16 cellular contexts compared by ENCODE assay signal in the genomic region with DNA sequence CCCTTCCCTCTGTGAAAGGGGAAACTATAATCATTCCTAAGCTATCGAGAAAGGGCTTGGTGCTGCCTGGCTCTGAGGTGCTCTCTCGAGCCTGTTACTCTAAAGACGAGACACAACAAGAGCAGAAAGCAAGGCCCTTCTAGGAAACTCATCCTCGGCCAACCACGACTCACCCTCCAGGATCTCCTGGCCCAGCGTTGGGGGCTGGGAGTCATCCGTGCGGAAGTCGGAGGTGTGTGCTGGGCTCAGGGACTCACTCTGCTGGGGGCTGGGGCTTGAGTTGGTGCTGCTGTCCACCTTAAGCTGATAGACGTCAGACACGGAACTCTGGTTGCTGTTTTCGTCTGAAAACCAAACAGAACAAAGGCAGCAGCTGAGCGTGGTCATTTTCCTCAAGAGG. TPM values are rescaled to one million over a fixed set of nuclear protein-coding genes. Genes with fewer than 3 reads are reported as not detected.
DNase-seq lines count a peak whose midpoint lies in the region; ATAC-seq and TF ChIP-seq lines count a peak whose summit lies in the region.
"Had no signal": no experiment of that assay in that cellular context is flagged by ENCODE, and none has a peak within 500 bp of the region (broad histone marks: within the 10 kb centered on the region; RNA-seq: fewer than 3 reads in every experiment).

No MANE protein-coding gene starts in this region.

- DNase-seq in SK-N-SH = peak; percentile 13
- DNase-seq in endodermal cell = no peak
- DNase-seq in neuronal stem cell (ENCODE audit: low spot score) = no peak
- no peak for DNase-seq in LoVo (ENCODE audit: low spot score)
- DNase-seq in DMS53 treated with DMSO at 0.1 percent for 48 hours (lab: John Stamatoyannopoulos, UW; ENCODE audit: unreplicated experiment) = no peak
- DNase-seq: CD4-positive, alpha-beta memory T cell; DMS153; DMS79 treated with DMSO at 0.1 percent for 48 hours; GF-D8; GM23248 had no signal

- H2AFZ ChIP-seq in SK-N-SH (ENCODE audit: low read depth) (no peak overlapping the region), neuronal stem cell (ENCODE audit: low read length) (no peak overlapping the region)
- H2AFZ ChIP-seq: GM23248 had no signal

- H3K27me3 ChIP-seq in SK-N-SH (ENCODE audit: insufficient read depth) (no peaks in the 10 kb centered on the region), endodermal cell (ENCODE audit: control insufficient read depth, insufficient read depth, low read length, poor library complexity, severe bottlenecking) (no peaks in the 10 kb centered on the region), neuronal stem cell (ENCODE audit: control insufficient read depth in 3 of 3, insufficient read depth in 3 of 3, low read depth in 1 of 3, low read length in 3 of 3) (no peaks in the 10 kb centered on the region)
- H3K27me3 ChIP-seq: BLaER1 had no signal

- TF ChIP-seq RAD21 in SK-N-SH (IDR thresholded peaks at IDR 0.05; ENCODE audit: low read length) = no peak

- no peak overlapping the region for H3K9ac ChIP-seq in SK-N-SH
- H3K9ac ChIP-seq in endodermal cell (ENCODE audit: extremely low read depth, low read length, poor library complexity, severe bottlenecking) = no peak overlapping the region
- peak overlapping the region; percentile 4 for H3K9ac ChIP-seq in neuronal stem cell (ENCODE audit: low read depth, low read length, poor library complexity)
- H3K9ac ChIP-seq: BLaER1, GM23248 had no signal

- H3K79me1 ChIP-seq in neuronal stem cell (ENCODE audit: low read depth, low read length) = peaks cover 2% of the 10 kb centered on the region

- H3K4me1 Mint-ChIP-seq in endodermal cell = no peaks in the 10 kb centered on the region
- H3K4me1 Mint-ChIP-seq: CD14-positive monocyte had no signal

- no peak overlapping the region for H2BK120ac ChIP-seq in neuronal stem cell (ENCODE audit: low read depth, low read length)

- H3K4me3 Mint-ChIP-seq in endodermal cell = no peak overlapping the region
- H3K4me3 Mint-ChIP-seq: CD14-positive monocyte; CD4-positive, alpha-beta memory T cell had no signal

- H3K36me3 Mint-ChIP-seq in endodermal cell (ENCODE audit: low read depth) = peaks cover 70% of the 10 kb centered on the region

- peaks cover 8% of the 10 kb centered on the region; the same call in 1 of the 2 replicates for H4K20me1 ChIP-seq in SK-N-SH (ENCODE audit: insufficient read depth)

- no peak overlapping the region for H3K18ac ChIP-seq in neuronal stem cell (ENCODE audit: low read length)

- peak overlapping the region; percentile 35 for H3K27ac Mint-ChIP-seq in endodermal cell
- H3K27ac Mint-ChIP-seq: CD4-positive, alpha-beta memory T cell had no signal

- H3F3A ChIP-seq in SK-N-SH (replicated peaks; ENCODE audit: insufficient read depth) = no peaks in the 10 kb centered on the region

- no peaks in the 10 kb centered on the region for H3K9me3 Mint-ChIP-seq in endodermal cell
- H3K9me3 Mint-ChIP-seq: CD14-positive monocyte; CD4-positive, alpha-beta memory T cell had no signal

- H3K79me2 ChIP-seq in SK-N-SH (ENCODE audit: insufficient read depth) = peaks cover 51% of the 10 kb centered on the region

- no peak for TF ChIP-seq POLR2A in GM18505 (IDR thresholded peaks at IDR 0.05; ENCODE audit: borderline replicate concordance, extremely low read depth, insufficient read depth, insufficient read length)

- peaks cover 52 to 70% of the 10 kb centered on the region in 2 experiments for H3K36me3 ChIP-seq in SK-N-SH (replicated peaks in 1 of 2; ENCODE audit: control insufficient read depth in 1 of 2, insufficient read depth in 2 of 2, low read length in 1 of 2)
- H3K36me3 ChIP-seq in endodermal cell (ENCODE audit: control insufficient read depth, insufficient read depth, low read length) = peaks cover 65% of the 10 kb centered on the region
- H3K36me3 ChIP-seq in neuronal stem cell (replicated peaks in 1 of 2; ENCODE audit: control insufficient read depth in 2 of 2, insufficient read depth in 2 of 2, low read length in 2 of 2) = peaks cover 42 to 78% of the 10 kb centered on the region in 2 donors

- no peak overlapping the region for H2AK5ac ChIP-seq in neuronal stem cell (ENCODE audit: low read depth, low read length)

- no peak overlapping the region for H3K23ac ChIP-seq in neuronal stem cell (ENCODE audit: low read depth, low read length, poor library complexity)

- no peak overlapping the region for H3K4me2 ChIP-seq in SK-N-SH
- H3K4me2 ChIP-seq in neuronal stem cell (ENCODE audit: insufficient read depth, low read length, poor library complexity, severe bottlenecking) = no peak overlapping the region
- H3K4me2 ChIP-seq: BLaER1 had no signal

- no peak overlapping the region for H3K14ac ChIP-seq in neuronal stem cell (ENCODE audit: low read length)

- H3K4ac ChIP-seq in neuronal stem cell (ENCODE audit: low read length) = no peak overlapping the region

- H2BK15ac ChIP-seq in neuronal stem cell (ENCODE audit: low read length) = no peak overlapping the region

- H3K27ac ChIP-seq in SK-N-SH (ENCODE audit: low read depth in 2 of 2, low read length in 1 of 2) (no peak overlapping the region), endodermal cell (ENCODE audit: low read depth, low read length) (no peak overlapping the region), neuronal stem cell (replicated peaks; ENCODE audit: low read length) (no peak overlapping the region)
- H3K27ac ChIP-seq: 22Rv1, BLaER1, GM23248 had no signal

- POLR2A ChIA-PET in SK-N-SH (lab: Yijun Ruan, JAX) = interaction anchor here (1.5 kb wide), 1 partner anchor 17 kb away, joined by 5 read pairs; a partner anchor contains a TSS

- no peak overlapping the region for H3K4me3 ChIP-seq in SK-N-SH (ENCODE audit: low read depth in 2 of 2, low read length in 1 of 2)
- H3K4me3 ChIP-seq in endodermal cell (ENCODE audit: low read length) = no peak overlapping the region
- no peak overlapping the region for H3K4me3 ChIP-seq in neuronal stem cell (ENCODE audit: low read length in 2 of 2)
- H3K4me3 ChIP-seq: BLaER1, GM23248, HAP-1 had no signal

- no peaks in the 10 kb centered on the region for H3K9me2 ChIP-seq in SK-N-SH

- CTCF ChIA-PET in SK-N-SH (lab: Yijun Ruan, JAX) = no interaction called here

- no peak for TF ChIP-seq EP300 in SK-N-SH (IDR thresholded peaks at IDR 0.05; ENCODE audit: borderline replicate concordance in 1 of 2, low read depth in 1 of 2, low read length in 1 of 2)

- 91% methylated on average over 13 of the region's 13 CpGs for WGBS in SK-N-SH (ENCODE audit: low lambda C conversion rate)
- WGBS in endodermal cell (ENCODE audit: insufficient coverage in 1 of 2, insufficient read length in 1 of 2), 2 experiments = 88 to 94% methylated on average over 13 of the region's 13 CpGs
- no CpG with 5 or more reads among the region's 13 CpGs for WGBS in neuronal stem cell (ENCODE audit: extremely low coverage in 2 of 2, insufficient read length in 2 of 2, insufficient replicate concordance in 1 of 2), 2 donors

- TF ChIP-seq CTCF in SK-N-SH (IDR thresholded peaks at IDR 0.05) (no peak), endodermal cell (conservative IDR thresholded peaks at IDR 0.05) (no peak)

- no peaks in the 10 kb centered on the region for H3K27me3 Mint-ChIP-seq in endodermal cell (ENCODE audit: insufficient read depth)
- H3K27me3 Mint-ChIP-seq: CD4-positive, alpha-beta memory T cell had no signal

- no peak overlapping the region for H4K8ac ChIP-seq in neuronal stem cell (ENCODE audit: low read depth, low read length)

- H2BK5ac ChIP-seq in neuronal stem cell (ENCODE audit: low read length) = no peak overlapping the region

- H3K4me1 ChIP-seq in SK-N-SH (ENCODE audit: control insufficient read depth in 1 of 2, insufficient read depth in 2 of 2, low read depth in 1 of 2, low read length in 1 of 2) (no peaks in the 10 kb centered on the region), endodermal cell (ENCODE audit: control insufficient read depth, insufficient read depth, low read length) (no peaks in the 10 kb centered on the region), neuronal stem cell (ENCODE audit: control insufficient read depth in 2 of 2, insufficient read depth in 1 of 2, low read depth in 1 of 2, low read length in 2 of 2) (no peaks in the 10 kb centered on the region)
- H3K4me1 ChIP-seq: BLaER1, HAP-1 had no signal

- no peak overlapping the region for H2BK12ac ChIP-seq in neuronal stem cell (ENCODE audit: low read length)

- H4K91ac ChIP-seq in neuronal stem cell (ENCODE audit: low read depth, low read length, poor library complexity) = no peak overlapping the region

- H3K9me3 ChIP-seq in SK-N-SH (no peaks in the 10 kb centered on the region), endodermal cell (ENCODE audit: control insufficient read depth, low read length) (no peaks in the 10 kb centered on the region), neuronal stem cell (replicated peaks in 1 of 2; ENCODE audit: control insufficient read depth in 2 of 2, insufficient read depth in 1 of 2, low read depth in 1 of 2, low read length in 2 of 2) (no peaks in the 10 kb centered on the region)
- H3K9me3 ChIP-seq: BLaER1, HAP-1 had no signal

- ATAC-seq in SK-N-SH treated with all-trans-retinoic acid at 6 μM for 48 hours (no peak), GM18505 (IDR thresholded peaks at IDR 0.05; ENCODE audit: unreplicated experiment) (no peak)

TF ChIP-seq in SK-N-SH, 30 proteins besides CTCF, POLR2A, EP300 and RAD21 (continues in another document):
- TF ChIP-seq CHD2 (IDR thresholded peaks at IDR 0.05; ENCODE audit: low read length, partially characterized antibody) = no peak
- no peak for TF ChIP-seq ELF1 (IDR thresholded peaks at IDR 0.05)

TF ChIP-seq in SK-N-SH treated with all-trans-retinoic acid at 6 μM for 48 hours, 23 proteins besides CTCF, POLR2A, EP300 and RAD21 (continues in another document):
- no peak for TF ChIP-seq SNAI2 (CRISPR knock-in tag; IDR thresholded peaks at IDR 0.05)
- TF ChIP-seq ZNF8 (CRISPR knock-in tag; IDR thresholded peaks at IDR 0.05) = no peak

RNA-seq across cellular contexts. Expression of a gene that starts 17.6 kb away (rescaled TPM):
- polyA plus RNA-seq in SK-N-SH (2012; rRNA removed) = 19.7 and 20.9 TPM in 2 replicates
- 27.7 and 28.8 TPM in 2 replicates for polyA plus RNA-seq in SK-N-SH (2012; cell fraction: cytosol; rRNA removed)
- 22.7 and 29.4 TPM in 2 replicates for polyA plus RNA-seq in SK-N-SH (2012; cell fraction: nucleus; rRNA removed)
- 10 to 100 TPM; 66.4 to 72.1 TPM for total RNA-seq in endodermal cell
- 66.2 TPM for polyA plus RNA-seq in endodermal cell (2013, experiment 1 of 2)
- polyA plus RNA-seq in endodermal cell (2013, experiment 2 of 2) = 64.1 TPM
- polyA plus RNA-seq in neuronal stem cell (2013, experiment 1 of 2) = 47.6 TPM
- polyA plus RNA-seq in neuronal stem cell (2013, experiment 2 of 2) = 47.3 TPM

RNA-seq across cellular contexts. Expression of a gene that starts 17.8 kb away (rescaled TPM):
- polyA plus RNA-seq in SK-N-SH (2012; rRNA removed) = 107 and 114 TPM in 2 replicates
- polyA plus RNA-seq in SK-N-SH (2012; cell fraction: cytosol; rRNA removed) = 89.6 and 97.3 TPM in 2 replicates
- 64.0 and 86.4 TPM in 2 replicates for polyA plus RNA-seq in SK-N-SH (2012; cell fraction: nucleus; rRNA removed)
- 10 to 100 TPM; 31.0 to 37.7 TPM for total RNA-seq in endodermal cell
- polyA plus RNA-seq in endodermal cell (2013, experiment 1 of 2) = 36.9 TPM
- polyA plus RNA-seq in endodermal cell (2013, experiment 2 of 2) = 33.5 TPM
- 49.2 TPM for polyA plus RNA-seq in neuronal stem cell (2013, experiment 1 of 2)
- 49.9 TPM for polyA plus RNA-seq in neuronal stem cell (2013, experiment 2 of 2)

RNA-seq across cellular contexts. Expression of a gene that starts 38.7 kb away (rescaled TPM):
- 45.5 and 63.6 TPM in 2 replicates for polyA plus RNA-seq in SK-N-SH (2012; rRNA removed)
- 21.7 and 40.1 TPM in 2 replicates for polyA plus RNA-seq in SK-N-SH (2012; cell fraction: cytosol; rRNA removed)
- polyA plus RNA-seq in SK-N-SH (2012; cell fraction: nucleus; rRNA removed) = 59.0 and 76.7 TPM in 2 replicates
- total RNA-seq in endodermal cell = 10 to 100 TPM; 55.7 to 59.7 TPM
- 43.4 TPM for polyA plus RNA-seq in endodermal cell (2013, experiment 1 of 2)
- polyA plus RNA-seq in endodermal cell (2013, experiment 2 of 2) = 37.8 TPM
- polyA plus RNA-seq in neuronal stem cell (2013, experiment 1 of 2) = 26.1 TPM
- 23.8 TPM for polyA plus RNA-seq in neuronal stem cell (2013, experiment 2 of 2)
